ENCODE assay signal across 18 cellular contexts in the genomic region with DNA sequence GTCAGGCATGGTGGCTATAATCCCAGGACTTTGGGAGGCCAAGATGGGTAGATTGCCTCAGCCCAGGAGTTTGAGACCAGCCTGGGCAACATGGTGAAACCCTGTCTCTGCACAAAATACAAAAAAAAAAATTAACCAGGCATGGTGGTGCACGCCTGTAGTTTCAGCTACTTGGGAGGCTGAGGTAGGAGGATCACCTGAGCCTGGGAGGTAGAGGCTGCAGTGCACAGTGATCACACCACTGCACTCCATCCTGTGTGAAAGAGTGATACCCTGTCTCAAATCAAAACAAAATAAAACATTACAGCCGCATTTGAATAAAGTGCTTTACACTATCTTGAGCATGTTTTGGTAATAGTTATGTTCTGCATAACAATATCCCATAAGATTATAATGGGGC.
DNase-seq lines count a peak whose midpoint lies in the region; ATAC-seq, FAIRE-seq and TF ChIP-seq lines count a peak whose summit lies in the region.
"Had no signal": no experiment of that assay in that cellular context is flagged by ENCODE, and none has a peak within 500 bp of the region (broad histone marks: within the 10 kb centered on the region; RNA-seq: fewer than 3 reads in every experiment).

No MANE protein-coding gene starts in this region.

- peak overlapping the region in 1 of 2 donors; percentile 28 for H3K9ac ChIP-seq in mucosa of rectum (ENCODE audit: low read depth in 1 of 2, low read length in 2 of 2)

- H3K27me3 ChIP-seq in mucosa of rectum (ENCODE audit: control insufficient read depth in 2 of 2, insufficient read depth in 2 of 2, low read length in 2 of 2) (no peaks in the 10 kb centered on the region), small intestine (ENCODE audit: control insufficient read depth in 2 of 2, insufficient read depth in 2 of 2, low read length in 2 of 2) (no peaks in the 10 kb centered on the region), Caco-2 (replicated peaks; ENCODE audit: control insufficient read depth, insufficient read depth, low read length) (no peaks in the 10 kb centered on the region)

- no peaks in the 10 kb centered on the region for H3K9me3 ChIP-seq in mucosa of rectum (ENCODE audit: control insufficient read depth in 2 of 2, low read length in 2 of 2)
- no peaks in the 10 kb centered on the region for H3K9me3 ChIP-seq in small intestine (ENCODE audit: control insufficient read depth, low read depth)
- H3K9me3 ChIP-seq in Caco-2: no peaks in the 10 kb centered on the region

- ATAC-seq in activated T-helper 17 cell treated with anti-CD3 and anti-CD28 coated beads, Interleukin-2, amount 50 U/mL, for 72 hours (replicated peaks): no peak
- no peak for ATAC-seq in GM18861 (IDR thresholded peaks at IDR 0.05; ENCODE audit: unreplicated experiment)
- ATAC-seq: GM23338 had no signal

- H3K36me3 ChIP-seq in mucosa of rectum (ENCODE audit: control insufficient read depth in 2 of 2, insufficient read depth in 2 of 2, low read length in 2 of 2) (no peaks in the 10 kb centered on the region), small intestine (ENCODE audit: control insufficient read depth in 2 of 2, insufficient read depth in 2 of 2, low read length in 2 of 2) (no peaks in the 10 kb centered on the region), Caco-2 (ENCODE audit: control insufficient read depth, insufficient read depth, low read length) (peaks cover 2% of the 10 kb centered on the region; the same call in 1 of the 2 replicates)

- H3K27ac ChIP-seq in mucosa of rectum (ENCODE audit: low read depth in 2 of 2, low read length in 2 of 2) (peak overlapping the region; percentile 94 to 96), small intestine (ENCODE audit: low read depth in 1 of 2, low read length in 1 of 2) (peak overlapping the region; percentile 73 to 92)
- H3K27ac ChIP-seq: C4-2B had no signal

- H3K4me1 ChIP-seq in mucosa of rectum (ENCODE audit: control insufficient read depth in 2 of 2, insufficient read depth in 2 of 2, low read length in 2 of 2) (peaks cover 34 to 63% of the 10 kb centered on the region in 2 donors), small intestine (ENCODE audit: control insufficient read depth in 2 of 2, insufficient read depth in 1 of 2, low read depth in 1 of 2, low read length in 1 of 2) (peaks cover 7 to 15% of the 10 kb centered on the region in 2 donors), Caco-2 (peaks cover 83% of the 10 kb centered on the region)

- TF ChIP-seq POLR2A in GM12891 (IDR thresholded peaks at IDR 0.05; ENCODE audit: low read depth, low read length): no peak

- BruUV-seq in Caco-2 (replicated peaks; lab: Mats Ljungman, UMichigan): no TSS peak

- peak; percentile 28 for FAIRE-seq in GM12891 (lab: Jason Lieb, UNC)
- FAIRE-seq in small intestine (lab: Jason Lieb, UNC): no peak
- FAIRE-seq: D721Med had no signal

- peaks cover 54% of the 10 kb centered on the region for H3K4me1 Mint-ChIP-seq in activated T-helper 17 cell treated with anti-CD3 and anti-CD28 coated beads, Interleukin-2, amount 50 U/mL, for 72 hours
- H3K4me1 Mint-ChIP-seq in Caco-2 (ENCODE audit: low read depth, unreplicated experiment): peaks cover 46% of the 10 kb centered on the region

- no peak for TF ChIP-seq CTCF in Caco-2 (IDR thresholded peaks at IDR 0.05; ENCODE audit: insufficient read depth in 1 of 2, low read depth in 1 of 2, low read length in 1 of 2, severe bottlenecking in 1 of 2, unreplicated experiment in 1 of 2)

- H3K36me3 Mint-ChIP-seq in activated T-helper 17 cell treated with anti-CD3 and anti-CD28 coated beads, Interleukin-2, amount 50 U/mL, for 72 hours (ENCODE audit: low read depth): peaks cover 8% of the 10 kb centered on the region
- H3K36me3 Mint-ChIP-seq in Caco-2 (ENCODE audit: insufficient read depth, unreplicated experiment): peaks cover 16% of the 10 kb centered on the region
- H3K36me3 Mint-ChIP-seq: IgD-negative memory B cell had no signal

- WGBS in small intestine, 3 donors: 95 to 96% (median 96%) methylated on average over 2 of the region's 2 CpGs

- POLR2A ChIA-PET in Caco-2 (lab: Charles Lee): no interaction called here

- H3K4me3 Mint-ChIP-seq in activated T-helper 17 cell treated with anti-CD3 and anti-CD28 coated beads, Interleukin-2, amount 50 U/mL, for 72 hours: no peak overlapping the region
- H3K4me3 Mint-ChIP-seq in Caco-2 (ENCODE audit: unreplicated experiment): no peak overlapping the region
- H3K4me3 Mint-ChIP-seq: B cell, GM23338, IgD-negative memory B cell had no signal

- H3K27ac Mint-ChIP-seq in activated T-helper 17 cell treated with anti-CD3 and anti-CD28 coated beads, Interleukin-2, amount 50 U/mL, for 72 hours: peak overlapping the region; percentile 22
- no peak overlapping the region for H3K27ac Mint-ChIP-seq in Caco-2 (ENCODE audit: unreplicated experiment)
- H3K27ac Mint-ChIP-seq: B cell, IgD-negative memory B cell had no signal

- intact Hi-C loops in Caco-2 (cut with micrococcal nuclease; ENCODE audit: unreplicated experiment): no loop called here

- H3K9me3 Mint-ChIP-seq in activated T-helper 17 cell treated with anti-CD3 and anti-CD28 coated beads, Interleukin-2, amount 50 U/mL, for 72 hours: peaks cover 5% of the 10 kb centered on the region
- no peaks in the 10 kb centered on the region for H3K9me3 Mint-ChIP-seq in Caco-2 (ENCODE audit: unreplicated experiment)
- H3K9me3 Mint-ChIP-seq: IgD-negative memory B cell had no signal

- H3K4me3 ChIP-seq in mucosa of rectum (ENCODE audit: low read length in 2 of 2) (no peak overlapping the region), small intestine (ENCODE audit: low read depth in 1 of 2, low read length in 2 of 2) (no peak overlapping the region), Caco-2 (ENCODE audit: low read depth, low read length) (no peak overlapping the region)
- H3K4me3 ChIP-seq: GM23338 had no signal

- H3K27me3 Mint-ChIP-seq in activated T-helper 17 cell treated with anti-CD3 and anti-CD28 coated beads, Interleukin-2, amount 50 U/mL, for 72 hours: no peaks in the 10 kb centered on the region
- no peaks in the 10 kb centered on the region for H3K27me3 Mint-ChIP-seq in Caco-2 (ENCODE audit: insufficient read depth, unreplicated experiment)
- H3K27me3 Mint-ChIP-seq: B cell; CD4-positive, alpha-beta memory T cell; IgD-negative memory B cell had no signal

- DNase-seq in GM12891 (ENCODE audit: insufficient read length, low spot score) (no peak), small intestine (no peak), Ammon's horn (ENCODE audit: low spot score) (no peak), Caco-2 (no peak)
- DNase-seq: ACHN; CD4-positive, alpha-beta memory T cell; DMS153; DMS79 treated with DMSO at 0.1 percent for 48 hours; GDM1; H7 had no signal

- CTCF ChIA-PET in Caco-2 (lab: Charles Lee): no interaction called here

TF ChIP-seq in GM12891, 5 proteins besides CTCF, POLR2A, EP300 and RAD21:
- TF ChIP-seq POLR2AphosphoS5 (IDR thresholded peaks at IDR 0.05; ENCODE audit: low read depth, low read length): no peak
